In genomic region chr20:24461848-24462247, GRCh38 we compare ENCODE assay signal across 1 cellular context.
TF ChIP-seq lines count a peak whose summit lies in the region.

No MANE protein-coding gene starts in this region.

TF ChIP-seq in H1, 55 proteins besides CTCF, POLR2A, EP300 and RAD21:
- no peak for TF ChIP-seq CTBP2 (IDR thresholded peaks at IDR 0.05; ENCODE audit: borderline replicate concordance, insufficient read depth, insufficient read length, low read length)
- TF ChIP-seq SP4 (IDR thresholded peaks at IDR 0.05; ENCODE audit: low read length): no peak
- TF ChIP-seq TAF7 (optimal IDR thresholded peaks at IDR 0.05; ENCODE audit: borderline replicate concordance, low read depth, low read length): no peak
- no peak for TF ChIP-seq JUND (IDR thresholded peaks at IDR 0.05; ENCODE audit: low read length)
- TF ChIP-seq SIRT6 (IDR thresholded peaks at IDR 0.05; ENCODE audit: low read length): no peak
- TF ChIP-seq CEBPB (IDR thresholded peaks at IDR 0.05; ENCODE audit: low read depth, low read length): no peak
- TF ChIP-seq SIN3A (conservative IDR thresholded peaks at IDR 0.05 in 1 of 2, IDR thresholded peaks at IDR 0.05 in 1 of 2; ENCODE audit: low read depth in 1 of 2, low read length in 2 of 2): no peak
